8 cellular contexts compared by ENCODE assay signal in genomic region chr1:92833840-92834239, GRCh38. TPM values are rescaled to one million over a fixed set of nuclear protein-coding genes. Genes with fewer than 3 reads are reported as not detected.
DNase-seq lines count a peak whose midpoint lies in the region; ATAC-seq, FAIRE-seq and TF ChIP-seq lines count a peak whose summit lies in the region.

No MANE protein-coding gene starts in this region.

- H3K36me3 Mint-ChIP-seq in activated naive CD4-positive, alpha-beta T cell treated with anti-CD3 and anti-CD28 coated beads, Interleukin-2, amount 50 U/mL, for 72 hours = peaks cover 51 to 68% of the 10 kb centered on the region in 2 donors

- FAIRE-seq in HepG2 (lab: Jason Lieb, UNC) = no peak

- H3K9ac ChIP-seq in HepG2 (ENCODE audit: insufficient read depth, low read depth, low read length) = peak overlapping the region; percentile 99

- H3K27me3 ChIP-seq in cardiac muscle cell (no peaks in the 10 kb centered on the region), HepG2 (ENCODE audit: control insufficient read depth in 1 of 2, insufficient read depth in 2 of 2, low read length in 2 of 2) (no peaks in the 10 kb centered on the region; a peak in 1 of 5 replicates), transverse colon (no peaks in the 10 kb centered on the region)

- TF ChIP-seq CTCF in cardiac muscle cell (IDR thresholded peaks at IDR 0.05; ENCODE audit: low read depth, low read length) (no peak), HepG2 (CRISPR knock-in tag; IDR thresholded peaks at IDR 0.05) (no peak), transverse colon (IDR thresholded peaks at IDR 0.05) (no peak)

- H3K27ac ChIP-seq in cardiac muscle cell (peak overlapping the region; percentile 1), HepG2 (ENCODE audit: extremely low read length, insufficient read depth, low read length) (peak overlapping the region; percentile 87), transverse colon (peak overlapping the region; percentile 88 to 97 (median 94))

- no TSS peak for BruUV-seq in HepG2 (replicated peaks; lab: Mats Ljungman, UMichigan)

- CTCF ChIA-PET in HepG2 (lab: Yijun Ruan, JAX; ENCODE audit: low intra/inter-chr PET ratio, low total read pairs) = no interaction called here

- peak overlapping the region; percentile 89 for H3K4me2 ChIP-seq in HepG2 (ENCODE audit: low read depth, low read length)

- H3K9me3 ChIP-seq in cardiac muscle cell (ENCODE audit: low read depth) (no peaks in the 10 kb centered on the region), HepG2 (ENCODE audit: low read length) (no peaks in the 10 kb centered on the region), transverse colon (no peaks in the 10 kb centered on the region)

- intact Hi-C loops in cardiac septum (cut with DNase I) (loop anchor here (5.0 kb wide), 2 partner anchors 47 to 77 kb away; partner anchors contain the start of gene EVI5), HepG2 (cut with micrococcal nuclease; ENCODE audit: unreplicated experiment) (loop anchor here (5.0 kb wide), 1 partner anchor 87 kb away; no protein-coding TSS in a partner anchor), transverse colon (cut with DNase I; ENCODE audit: low total_unique reads) (no loop called here)

- POLR2A ChIA-PET in HepG2 (lab: Yijun Ruan, JAX) = no interaction called here

- no peak for TF ChIP-seq RAD21 in HepG2 (CRISPR knock-in tag; IDR thresholded peaks at IDR 0.05)

- no peaks in the 10 kb centered on the region for H3K9me3 Mint-ChIP-seq in activated naive CD4-positive, alpha-beta T cell treated with anti-CD3 and anti-CD28 coated beads, Interleukin-2, amount 50 U/mL, for 72 hours

- 0 out of 4 replicates have a peak, but pooled peaks of 1 of the 2 experiments have one; percentile 8 for TF ChIP-seq POLR2A in HepG2 (IDR thresholded peaks at IDR 0.05; ENCODE audit: insufficient read depth in 1 of 2, low read depth in 2 of 2, low read length in 2 of 2)
- TF ChIP-seq POLR2A in transverse colon (IDR thresholded peaks at IDR 0.05) = no peak

- H3K4me1 ChIP-seq in cardiac muscle cell (ENCODE audit: low read depth) (peaks cover 13% of the 10 kb centered on the region), HepG2 (ENCODE audit: insufficient read depth, low read length) (peaks cover 65% of the 10 kb centered on the region), transverse colon (peaks cover 15 to 62% (median 29%) of the 10 kb centered on the region in 4 donors)

- 60% methylated on average over 5 of the region's 5 CpGs for WGBS in HepG2 (ENCODE audit: low lambda C conversion rate)
- 35 to 41% methylated on average over 4 to 5 of the region's 5 CpGs for WGBS in transverse colon (ENCODE audit: low coverage in 1 of 2), 2 donors

- peak overlapping the region; percentile 95 for H3K4me3 ChIP-seq in cardiac muscle cell
- peak overlapping the region; percentile 94 to 100 (median 96) for H3K4me3 ChIP-seq in HepG2 (replicated peaks in 1 of 3; ENCODE audit: insufficient read depth in 1 of 3, low read depth in 2 of 3, low read length in 3 of 3)
- H3K4me3 ChIP-seq in transverse colon = peak overlapping the region in 2 of 4 donors; percentile 88 to 95

- no peak for TF ChIP-seq EP300 in HepG2 (IDR thresholded peaks at IDR 0.05; ENCODE audit: low read depth in 2 of 2, low read length in 2 of 2)
- TF ChIP-seq EP300 in HepG2 (CRISPR knock-in tag; IDR thresholded peaks at IDR 0.05; ENCODE audit: borderline replicate concordance) = no peak
- TF ChIP-seq EP300 in transverse colon (IDR thresholded peaks at IDR 0.05; ENCODE audit: low read depth) = no peak

- H3K27ac Mint-ChIP-seq in activated naive CD4-positive, alpha-beta T cell treated with anti-CD3 and anti-CD28 coated beads, Interleukin-2, amount 50 U/mL, for 72 hours = peak overlapping the region; percentile 98 to 100

- H3K36me3 ChIP-seq in cardiac muscle cell (peaks cover 53% of the 10 kb centered on the region), HepG2 (replicated peaks in 1 of 2; ENCODE audit: control insufficient read depth in 1 of 2, insufficient read depth in 2 of 2, low read length in 2 of 2) (peaks cover 7 to 56% of the 10 kb centered on the region in 2 experiments), transverse colon (peaks cover 0 to 27% (median 11%) of the 10 kb centered on the region in 4 donors)

- H4K20me1 ChIP-seq in HepG2 (ENCODE audit: insufficient read depth, low read length) = peaks cover 68% of the 10 kb centered on the region

- H3K79me2 ChIP-seq in HepG2 (ENCODE audit: insufficient read depth, low read length) = peaks cover 70% of the 10 kb centered on the region

- ATAC-seq in activated naive CD4-positive, alpha-beta T cell treated with anti-CD3 and anti-CD28 coated beads, Interleukin-2, amount 50 U/mL, for 72 hours = no peak
- ATAC-seq in HepG2 (no peak), GM19463 (IDR thresholded peaks at IDR 0.05; ENCODE audit: unreplicated experiment) (no peak), HG02610 (IDR thresholded peaks at IDR 0.05; ENCODE audit: unreplicated experiment) (no peak)

- DNase-seq in cardiac muscle cell (ENCODE audit: low read depth in 1 of 2, low spot score in 1 of 2) (no peak), cardiac septum (ENCODE audit: low spot score) (no peak), HepG2 (ENCODE audit: low spot score) (no peak), transverse colon (no peak), kidney glomerular epithelial cell (lab: John Stamatoyannopoulos, UW) (no peak)
- no peak for DNase-seq in activated naive CD4-positive, alpha-beta T cell treated with anti-CD3 and anti-CD28 coated beads, Interleukin-2, amount 50 U/mL, for 72 hours (ENCODE audit: low spot score in 2 of 2)

- no peak overlapping the region for H2AFZ ChIP-seq in HepG2 (ENCODE audit: low read length)

- in situ Hi-C loops in HepG2 (cut with HindIII; ENCODE audit: extremely low pct_ligation_motif_present, low pct_unique_long_range_greater_than_20kb) = no loop called here
- in situ Hi-C loops in transverse colon (cut with MboI; ENCODE audit: low pct_ligation_motif_present in 1 of 4, low pct_unique_long_range_greater_than_20kb in 1 of 4, low sequenced_read_pairs in 3 of 4) = no loop called here

RNA-seq across cellular contexts. Expression of gene RPL5, which starts 2.0 kb away (rescaled TPM):
- 1,643 and 1,654 TPM in 2 replicates for total RNA-seq in cardiac muscle cell
- polyA plus RNA-seq in cardiac muscle cell = 918 and 1,027 TPM in 2 replicates
- total RNA-seq in cardiac septum = 455 TPM
- total RNA-seq in activated naive CD4-positive, alpha-beta T cell treated with anti-CD3 and anti-CD28 coated beads, Interleukin-2, amount 50 U/mL, for 72 hours = 1,000 to 10,000 TPM; 1,289 to 1,743 TPM
- total RNA-seq in HepG2 (2016; rRNA removed; fragmentation: Illumina TruSeq; extraction: Trizol) = 2,304 and 2,854 TPM in 2 replicates
- 2,679 and 3,195 TPM in 2 replicates for total RNA-seq in HepG2 (2016; cell fraction: cytosol; rRNA removed; fragmentation: Illumina TruSeq; extraction: Trizol; ENCODE audit: low read depth)
- total RNA-seq in HepG2 (2016; cell fraction: insoluble cytoplasmic fraction; rRNA removed; fragmentation: Illumina TruSeq; extraction: Trizol) = 2,274 and 2,770 TPM in 2 replicates
- 4,681 and 5,440 TPM in 2 replicates for total RNA-seq in HepG2 (2016; cell fraction: membrane; rRNA removed; fragmentation: Illumina TruSeq; extraction: Trizol)
- 835 and 930 TPM in 2 replicates for total RNA-seq in HepG2 (2016; cell fraction: nucleus; rRNA removed; fragmentation: Illumina TruSeq; extraction: Trizol)
- 2,158 and 2,520 TPM in 2 replicates for polyA plus RNA-seq in HepG2 (2011; rRNA removed)
- polyA plus RNA-seq in HepG2 (2011; cell fraction: cytosol; rRNA removed) = 1,791 and 2,684 TPM in 2 replicates
- 439 and 543 TPM in 2 replicates for polyA plus RNA-seq in HepG2 (2011; cell fraction: nucleus; rRNA removed)
- polyA plus RNA-seq in HepG2 (2012) = 3,634 and 4,341 TPM in 2 replicates
- polyA plus RNA-seq in HepG2 (2016; cell fraction: cytosol; fragmentation: Illumina TruSeq; extraction: Trizol; ENCODE audit: low read depth) = 2,391 and 2,662 TPM in 2 replicates
- polyA plus RNA-seq in HepG2 (2016; cell fraction: insoluble cytoplasmic fraction; fragmentation: Illumina TruSeq; extraction: Trizol; ENCODE audit: low read depth) = 2,258 and 2,332 TPM in 2 replicates
- polyA plus RNA-seq in HepG2 (2016; cell fraction: membrane; fragmentation: Illumina TruSeq; extraction: Trizol; ENCODE audit: low read depth) = 3,797 and 4,128 TPM in 2 replicates
- 1,172 and 1,187 TPM in 2 replicates for polyA plus RNA-seq in HepG2 (2016; cell fraction: nucleus; fragmentation: Illumina TruSeq; extraction: Trizol; ENCODE audit: insufficient read depth, low read depth)
- polyA minus RNA-seq in HepG2 (2011; rRNA and poly(A)+ RNA removed; ENCODE audit: low replicate concordance) = 995 and 1,624 TPM in 2 replicates
- 597 and 687 TPM in 2 replicates for polyA minus RNA-seq in HepG2 (2011; cell fraction: cytosol; rRNA and poly(A)+ RNA removed)
- 346 and 489 TPM in 2 replicates for polyA minus RNA-seq in HepG2 (2011; cell fraction: nucleus; rRNA and poly(A)+ RNA removed)
- total RNA-seq in transverse colon = 1,000 to 10,000 TPM in 3 of 4 donors, 100 to 1,000 TPM in 1; 360 to 1,369 (median 1,157) TPM

RNA-seq across cellular contexts. Expression of gene EVI5, which starts 48.9 kb away (rescaled TPM):
- 15.6 and 30.8 TPM in 2 replicates for total RNA-seq in cardiac muscle cell
- 16.3 and 26.2 TPM in 2 replicates for polyA plus RNA-seq in cardiac muscle cell
- total RNA-seq in cardiac septum = 30.7 TPM
- total RNA-seq in activated naive CD4-positive, alpha-beta T cell treated with anti-CD3 and anti-CD28 coated beads, Interleukin-2, amount 50 U/mL, for 72 hours = 10 to 100 TPM; 20.9 to 68.0 TPM
- total RNA-seq in HepG2 (2016; rRNA removed; fragmentation: Illumina TruSeq; extraction: Trizol) = 12.6 and 17.5 TPM in 2 replicates
- total RNA-seq in HepG2 (2016; cell fraction: cytosol; rRNA removed; fragmentation: Illumina TruSeq; extraction: Trizol; ENCODE audit: low read depth) = 27.4 and 31.9 TPM in 2 replicates
- total RNA-seq in HepG2 (2016; cell fraction: insoluble cytoplasmic fraction; rRNA removed; fragmentation: Illumina TruSeq; extraction: Trizol) = 13.3 and 18.2 TPM in 2 replicates
- total RNA-seq in HepG2 (2016; cell fraction: membrane; rRNA removed; fragmentation: Illumina TruSeq; extraction: Trizol) = 12.8 and 14.6 TPM in 2 replicates
- total RNA-seq in HepG2 (2016; cell fraction: nucleus; rRNA removed; fragmentation: Illumina TruSeq; extraction: Trizol) = 24.1 and 25.1 TPM in 2 replicates
- 3.6 and 4.0 TPM in 2 replicates for polyA plus RNA-seq in HepG2 (2011; rRNA removed)
- polyA plus RNA-seq in HepG2 (2011; cell fraction: cytosol; rRNA removed) = 2.4 and 2.8 TPM in 2 replicates
- polyA plus RNA-seq in HepG2 (2011; cell fraction: nucleus; rRNA removed) = 1.9 and 2.6 TPM in 2 replicates
- polyA plus RNA-seq in HepG2 (2012) = 2.4 and 3.1 TPM in 2 replicates
- polyA plus RNA-seq in HepG2 (2016; cell fraction: cytosol; fragmentation: Illumina TruSeq; extraction: Trizol; ENCODE audit: low read depth) = 0.24 and 0.27 TPM in 2 replicates
- polyA plus RNA-seq in HepG2 (2016; cell fraction: insoluble cytoplasmic fraction; fragmentation: Illumina TruSeq; extraction: Trizol; ENCODE audit: low read depth) = 7.3 and 10.4 TPM in 2 replicates
- 1.1 and 1.3 TPM in 2 replicates for polyA plus RNA-seq in HepG2 (2016; cell fraction: membrane; fragmentation: Illumina TruSeq; extraction: Trizol; ENCODE audit: low read depth)
- polyA plus RNA-seq in HepG2 (2016; cell fraction: nucleus; fragmentation: Illumina TruSeq; extraction: Trizol; ENCODE audit: insufficient read depth, low read depth) = 6.1 and 7.9 TPM in 2 replicates
- polyA minus RNA-seq in HepG2 (2011; rRNA and poly(A)+ RNA removed; ENCODE audit: low replicate concordance) = 4.4 and 9.0 TPM in 2 replicates
- 7.7 and 10.7 TPM in 2 replicates for polyA minus RNA-seq in HepG2 (2011; cell fraction: cytosol; rRNA and poly(A)+ RNA removed)
- polyA minus RNA-seq in HepG2 (2011; cell fraction: nucleus; rRNA and poly(A)+ RNA removed) = 26.5 and 26.9 TPM in 2 replicates
- total RNA-seq in transverse colon = 10 to 100 TPM; 10.5 to 57.6 (median 15.3) TPM

Comparison
In these comparisons a context has a peak if more than half of its experiments do, and no peak if none do; other contexts are left out.
1. H3K27ac ChIP-seq: peak in every context shown above with its lines; median percentile 94 in transverse colon; 87 in HepG2; 1 in cardiac muscle cell.